Comparison of ENCODE assay signal across 33 cellular contexts in the genomic region with DNA sequence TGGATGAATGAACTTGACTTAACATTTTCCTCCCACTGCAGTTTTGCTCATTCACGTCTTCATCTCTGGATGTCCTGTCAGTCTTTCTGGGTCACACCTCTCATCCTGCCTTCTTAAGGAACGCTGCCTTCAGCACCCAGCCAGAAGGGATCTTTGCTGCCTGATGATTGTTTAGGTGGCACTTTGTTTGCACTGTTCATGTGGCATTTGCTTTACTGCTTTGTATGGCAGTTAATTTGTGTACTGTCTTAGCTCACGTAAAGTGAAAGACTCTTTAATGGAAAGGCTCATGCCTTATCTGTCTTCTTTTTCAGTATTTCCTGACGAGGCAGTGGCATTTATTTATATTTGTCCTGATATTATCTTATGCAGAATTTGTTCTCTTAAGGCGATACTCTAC.
"Had no signal": no experiment of that assay in that cellular context is flagged by ENCODE, and none has a peak within 500 bp of the region (broad histone marks: within the 10 kb centered on the region; RNA-seq: fewer than 3 reads in every experiment).

No MANE protein-coding gene starts in this region.

- H3K4me2 ChIP-seq: KMS-11, PC-9 had no signal

- H3K9ac ChIP-seq: KMS-11 had no signal

- H3K27ac ChIP-seq: KMS-11, PC-9, RWPE1 had no signal

- H3K4me3 Mint-ChIP-seq: activated CD4-positive, alpha-beta T cell treated with anti-CD3 and anti-CD28 coated beads for 36 hours; activated CD4-positive, alpha-beta T cell treated with anti-CD3 and anti-CD28 coated beads, Interleukin-2, amount 10 ng/mL, durations not matched to agents 7 days and 5 days; activated CD8-positive, alpha-beta T cell treated with anti-CD3 and anti-CD28 coated beads, Interleukin-2, amount 10 ng/mL, durations not matched to agents 7 days and 5 days; activated naive CD4-positive, alpha-beta T cell treated with anti-CD3 and anti-CD28 coated beads, Interleukin-2, amount 10 ng/mL, durations not matched to agents 7 days and 5 days; activated naive CD8-positive, alpha-beta T cell; activated naive CD8-positive, alpha-beta T cell treated with anti-CD3 and anti-CD28 coated beads, Interleukin-2, amount 50 U/mL, for 24 hours; activated T-cell treated with anti-CD3 and anti-CD28 coated beads, Interleukin-2, amount 50 U/mL, for 4 hours; WTC11 had no signal

- H3K27me3 Mint-ChIP-seq: activated CD4-positive, alpha-beta T cell treated with anti-CD3 and anti-CD28 coated beads for 36 hours; activated CD4-positive, alpha-beta T cell treated with anti-CD3 and anti-CD28 coated beads, Interleukin-2, amount 10 ng/mL, durations not matched to agents 7 days and 5 days; activated naive CD8-positive, alpha-beta T cell; activated naive CD8-positive, alpha-beta T cell treated with anti-CD3 and anti-CD28 coated beads, Interleukin-2, amount 50 U/mL, for 24 hours; brain had no signal

- DNase-seq: activated CD4-positive, alpha-beta T cell treated with anti-CD3 and anti-CD28 coated beads for 36 hours; activated CD4-positive, alpha-beta T cell treated with anti-CD3 and anti-CD28 coated beads, Interleukin-2, amount 10 ng/mL, durations not matched to agents 7 days and 5 days; activated CD4-positive, alpha-beta T cell treated with anti-CD3 and anti-CD28 coated beads, Interleukin-2, amount 50 U/mL, for 48 hours; activated CD8-positive, alpha-beta memory T cell treated with anti-CD3 and anti-CD28 coated beads, Interleukin-2, amount 50 U/mL, for 4 hours; activated CD8-positive, alpha-beta T cell treated with anti-CD3 and anti-CD28 coated beads, Interleukin-2, amount 10 ng/mL, durations not matched to agents 7 days and 5 days; activated effector memory CD4-positive, alpha-beta T cell treated with Interleukin-2 at 50 U/mL for 16 hours; activated naive CD4-positive, alpha-beta T cell treated with anti-CD3 and anti-CD28 coated beads, Interleukin-2, amount 10 ng/mL, durations not matched to agents 7 days and 5 days; activated naive CD8-positive, alpha-beta T cell treated with anti-CD3 and anti-CD28 coated beads, Interleukin-2, amount 50 U/mL, for 24 hours; activated T-cell treated with anti-CD3 and anti-CD28 coated beads for 4 hours; activated T-cell treated with anti-CD3 and anti-CD28 coated beads, Interleukin-2, amount 50 U/mL, for 4 hours; anterior cingulate cortex; caudate nucleus; MG63; NCI-H1048; NCI-H1105 treated with DMSO at 0.1 percent for 48 hours; NCI-H1436; NCI-H1694; NCI-H1930; NCI-H345; NCI-H524 treated with DMSO at 0.1 percent for 48 hours; NK-92 treated with Interleukin-12 subunit alpha and Interleukin-12 subunit beta, amount 100 ng/mL, for 24 hours; PC-9; SW 1271; T-helper 1 cell; T-helper 2 cell; T-helper 9 cell had no signal

- H3K27ac Mint-ChIP-seq: activated CD4-positive, alpha-beta T cell treated with anti-CD3 and anti-CD28 coated beads for 36 hours; activated CD4-positive, alpha-beta T cell treated with anti-CD3 and anti-CD28 coated beads, Interleukin-2, amount 10 ng/mL, durations not matched to agents 7 days and 5 days; activated CD8-positive, alpha-beta T cell treated with anti-CD3 and anti-CD28 coated beads, Interleukin-2, amount 10 ng/mL, durations not matched to agents 7 days and 5 days; activated naive CD4-positive, alpha-beta T cell treated with anti-CD3 and anti-CD28 coated beads, Interleukin-2, amount 10 ng/mL, durations not matched to agents 7 days and 5 days; activated naive CD8-positive, alpha-beta T cell; activated naive CD8-positive, alpha-beta T cell treated with anti-CD3 and anti-CD28 coated beads, Interleukin-2, amount 50 U/mL, for 24 hours; brain; WTC11 had no signal

- ATAC-seq: activated CD4-positive, alpha-beta T cell treated with anti-CD3 and anti-CD28 coated beads for 36 hours; activated CD4-positive, CD25-positive, alpha-beta regulatory T cell treated with anti-CD3 and anti-CD28 coated beads, Interleukin-2, amount 50 U/mL, for 24 hours; activated CD8-positive, alpha-beta T cell treated with anti-CD3 and anti-CD28 coated beads, Interleukin-2, amount 10 ng/mL, durations not matched to agents 7 days and 5 days; activated naive CD8-positive, alpha-beta T cell treated with anti-CD3 and anti-CD28 coated beads, Interleukin-2, amount 50 U/mL, for 24 hours; activated T-cell treated with anti-CD3 and anti-CD28 coated beads, Interleukin-2, amount 50 U/mL, for 4 hours; Right ventricle myocardium inferior; WTC11 had no signal

- H3K4me3 ChIP-seq: MG63, PC-9 had no signal

- H3K9me3 Mint-ChIP-seq: activated CD4-positive, alpha-beta T cell treated with anti-CD3 and anti-CD28 coated beads, Interleukin-2, amount 10 ng/mL, durations not matched to agents 7 days and 5 days; activated naive CD4-positive, alpha-beta T cell treated with anti-CD3 and anti-CD28 coated beads, Interleukin-2, amount 10 ng/mL, durations not matched to agents 7 days and 5 days; activated naive CD8-positive, alpha-beta T cell treated with anti-CD3 and anti-CD28 coated beads, Interleukin-2, amount 50 U/mL, for 24 hours; activated T-cell treated with anti-CD3 and anti-CD28 coated beads, Interleukin-2, amount 50 U/mL, for 4 hours; brain; WTC11 had no signal

- H2AFZ ChIP-seq: PC-9 had no signal

- H3K27me3 ChIP-seq: MG63 had no signal

- H3K9me3 ChIP-seq: MG63 had no signal
